Comparison of ENCODE assay signal across 8 cellular contexts in the genomic region with DNA sequence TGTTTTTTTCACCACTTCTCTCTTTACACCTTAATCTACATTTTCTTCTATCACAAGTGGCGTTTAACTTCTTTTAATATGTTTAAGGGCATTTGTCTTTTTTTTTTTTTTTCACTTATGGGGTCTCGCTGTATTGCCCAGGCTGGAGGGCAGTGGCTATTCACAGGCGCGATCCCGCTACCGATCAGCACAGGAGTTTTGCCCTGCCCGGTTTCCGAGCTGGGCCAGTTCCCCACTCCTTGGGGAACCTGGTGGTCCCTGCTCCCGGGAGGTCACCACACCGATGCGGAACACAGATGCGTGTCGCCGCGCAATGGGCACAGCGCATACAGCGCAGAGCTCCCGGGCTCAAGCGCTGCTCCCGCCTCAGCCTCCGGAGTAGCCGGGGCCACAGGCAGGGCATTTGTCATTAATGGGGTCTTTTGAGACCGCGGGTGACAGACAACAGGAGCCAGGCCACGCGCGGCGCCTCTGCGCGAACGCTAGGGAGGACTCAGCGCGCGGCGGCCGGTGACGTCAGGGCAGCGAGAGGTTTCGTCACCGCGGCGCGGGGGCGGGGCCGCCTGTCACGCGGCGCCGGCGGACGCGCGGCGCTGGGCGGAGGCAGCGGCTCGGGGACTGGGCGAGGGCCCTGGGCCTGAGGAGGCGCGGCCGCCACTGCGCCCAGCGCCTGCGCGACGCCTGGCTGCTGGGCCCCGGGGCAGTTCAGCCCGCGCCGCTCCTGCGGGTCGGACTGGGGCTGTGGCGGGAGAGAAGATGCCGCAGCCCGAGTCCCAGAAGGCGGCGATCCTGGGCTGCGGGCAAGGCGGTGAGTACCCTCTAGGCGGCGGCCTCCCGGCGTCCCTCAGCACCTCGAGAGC. TPM values are rescaled to one million over a fixed set of nuclear protein-coding genes. Genes with fewer than 3 reads are reported as not detected.
A peak's percentile ranks its signal among the peaks of the same experiment; 100 is the strongest.
DNase-seq lines count a peak whose midpoint lies in the region; ATAC-seq and TF ChIP-seq lines count a peak whose summit lies in the region.

A gene (plus strand): TSS at position 598 of the 860 bp plus-strand sequence. CDS start 68,554 bp downstream, outside the sequence.

- no peaks in the 10 kb centered on the region for H3K9me2 ChIP-seq in PC-3 (replicated peaks; ENCODE audit: low read length)

- H3K4me3 Mint-ChIP-seq in Calu3 (ENCODE audit: low read depth, unreplicated experiment), result peak within 1 kb of the TSS; percentile 83

- DNase-seq in Calu3 (peak; percentile 84), GM20000 (ENCODE audit: low spot score) (peak; percentile 96), HS-5 (ENCODE audit: low read depth) (peak; percentile 20), PC-3 (peak; percentile 78), myocyte (ENCODE audit: low read depth) (peak; percentile 92)
- peak; percentile 89 to 93 for DNase-seq in activated T-cell treated with anti-CD3 and anti-CD28 coated beads, Interleukin-2, amount 50 U/mL, for 48 hours
- peak; percentile 67 to 86 for DNase-seq in stimulated activated CD8-positive, alpha-beta memory T cell treated with anti-CD3 and anti-CD28 coated beads, Interleukin-7, amount 100 ng/mL, for 4 hours (ENCODE audit: low read depth in 2 of 2)

- no peaks in the 10 kb centered on the region for H3F3A ChIP-seq in PC-3 (ENCODE audit: low read length, unreplicated experiment)

- ATAC-seq in PC-3, result peak; percentile 98
- peak; percentile 100 for ATAC-seq in esophagus mucosa

- CTCF ChIA-PET in Calu3 (lab: Charles Lee), result interaction anchor here (0.7 to 1.0 kb wide), 2 partner anchors 68 to 280 kb away, joined by 3 to 7 read pairs; no protein-coding TSS in a partner anchor
- CTCF ChIA-PET in PC-3 (lab: Charles Lee), result no interaction called here

- H3K79me2 ChIP-seq in PC-3 (ENCODE audit: low read length), result peaks cover 6% of the 10 kb centered on the region; the same call in 1 of the 2 replicates

- no peaks in the 10 kb centered on the region for H3K9me3 ChIP-seq in PC-3 (ENCODE audit: low read length)

- H2AFZ ChIP-seq in PC-3 (ENCODE audit: low read length), result peak within 1 kb of the TSS; percentile 99

- H3K27ac ChIP-seq in PC-3 (ENCODE audit: low read length), result no peak within 1 kb of the TSS

- POLR2A ChIA-PET in PC-3 (lab: Charles Lee; ENCODE audit: unreplicated experiment), result no interaction called here

- BruUV-seq in Calu3 (replicated peaks; lab: Mats Ljungman, UMichigan), result TSS peak; percentile 88
- TSS peak; percentile 88 for BruUV-seq in PC-3 (replicated peaks; lab: Mats Ljungman, UMichigan)

- intact Hi-C loops in Calu3 (cut with micrococcal nuclease; ENCODE audit: unreplicated experiment) (no loop called here), PC-3 (cut with micrococcal nuclease) (no loop called here)

- H3K27ac Mint-ChIP-seq in Calu3 (ENCODE audit: unreplicated experiment), result peak within 1 kb of the TSS; percentile 89

- peaks cover 6% of the 10 kb centered on the region for H3K4me1 Mint-ChIP-seq in Calu3 (ENCODE audit: low read depth, unreplicated experiment)

- H3K4me1 ChIP-seq in PC-3 (ENCODE audit: insufficient read depth, low read length), result peaks cover 6% of the 10 kb centered on the region; the same call in 1 of the 2 replicates

- peak within 1 kb of the TSS; percentile 82 for H3K9ac ChIP-seq in PC-3 (ENCODE audit: low read length)

- H4K20me1 ChIP-seq in PC-3 (ENCODE audit: low read length), result no peaks in the 10 kb centered on the region

- H3K9me3 Mint-ChIP-seq in Calu3 (ENCODE audit: low read depth, unreplicated experiment), result peaks cover 6% of the 10 kb centered on the region

- H3K36me3 ChIP-seq in PC-3 (ENCODE audit: low read depth, low read length), result no peaks in the 10 kb centered on the region; the same call in 1 of the 2 replicates

- H3K27me3 ChIP-seq in PC-3 (ENCODE audit: low read length), result no peaks in the 10 kb centered on the region

- peak within 1 kb of the TSS; percentile 93 for H3K4me3 ChIP-seq in PC-3 (ENCODE audit: low read length)

- no peaks in the 10 kb centered on the region for H3K27me3 Mint-ChIP-seq in Calu3 (ENCODE audit: unreplicated experiment)

- peaks cover 16% of the 10 kb centered on the region for H3K36me3 Mint-ChIP-seq in Calu3 (ENCODE audit: insufficient read depth, unreplicated experiment)

- peak; percentile 41 for TF ChIP-seq CTCF in Calu3 (IDR thresholded peaks at IDR 0.05; ENCODE audit: unreplicated experiment)
- no peak for TF ChIP-seq CTCF in GM20000 (IDR thresholded peaks at IDR 0.05; ENCODE audit: extremely low read depth, missing control alignments)
- no peak for TF ChIP-seq CTCF in PC-3 (conservative IDR thresholded peaks at IDR 0.05; ENCODE audit: low read depth, low read length)

- peak within 1 kb of the TSS; percentile 94 for H3K4me2 ChIP-seq in PC-3 (ENCODE audit: low read length)

RNA-seq across cellular contexts. Expression of the gene that starts here (rescaled TPM):
- total RNA-seq in Calu3 (2022) (18.3 and 19.7 TPM in 2 replicates), PC-3 (2014; rRNA removed) (18.1 and 19.5 TPM in 2 replicates), esophagus mucosa (16.9 TPM), myocyte (80.0 and 94.2 TPM in 2 replicates)
- polyA plus RNA-seq in myocyte (2012), result 48.6 TPM

Comparison
In these comparisons a context has a peak if more than half of its experiments do, and no peak if none do; other contexts are left out.
1. DNase-seq: peak in every context shown above with its lines; median percentile 96 in GM20000; 92 in myocyte; 91 in activated T-cell treated with anti-CD3 and anti-CD28 coated beads, Interleukin-2, amount 50 U/mL, for 48 hours; 84 in Calu3; 78 in PC-3; 76 in stimulated activated CD8-positive, alpha-beta memory T cell treated with anti-CD3 and anti-CD28 coated beads, Interleukin-7, amount 100 ng/mL, for 4 hours; 20 in HS-5.